In genomic region chr9:4020747-4021296, GRCh38 we compare ENCODE assay signal across 1 cellular context.
TF ChIP-seq lines count a peak whose summit lies in the region.

No MANE protein-coding gene starts in this region.

TF ChIP-seq in GM23338, 12 proteins besides CTCF, POLR2A, EP300 and RAD21 (continued from another document):
- TF ChIP-seq, protein P1, sequence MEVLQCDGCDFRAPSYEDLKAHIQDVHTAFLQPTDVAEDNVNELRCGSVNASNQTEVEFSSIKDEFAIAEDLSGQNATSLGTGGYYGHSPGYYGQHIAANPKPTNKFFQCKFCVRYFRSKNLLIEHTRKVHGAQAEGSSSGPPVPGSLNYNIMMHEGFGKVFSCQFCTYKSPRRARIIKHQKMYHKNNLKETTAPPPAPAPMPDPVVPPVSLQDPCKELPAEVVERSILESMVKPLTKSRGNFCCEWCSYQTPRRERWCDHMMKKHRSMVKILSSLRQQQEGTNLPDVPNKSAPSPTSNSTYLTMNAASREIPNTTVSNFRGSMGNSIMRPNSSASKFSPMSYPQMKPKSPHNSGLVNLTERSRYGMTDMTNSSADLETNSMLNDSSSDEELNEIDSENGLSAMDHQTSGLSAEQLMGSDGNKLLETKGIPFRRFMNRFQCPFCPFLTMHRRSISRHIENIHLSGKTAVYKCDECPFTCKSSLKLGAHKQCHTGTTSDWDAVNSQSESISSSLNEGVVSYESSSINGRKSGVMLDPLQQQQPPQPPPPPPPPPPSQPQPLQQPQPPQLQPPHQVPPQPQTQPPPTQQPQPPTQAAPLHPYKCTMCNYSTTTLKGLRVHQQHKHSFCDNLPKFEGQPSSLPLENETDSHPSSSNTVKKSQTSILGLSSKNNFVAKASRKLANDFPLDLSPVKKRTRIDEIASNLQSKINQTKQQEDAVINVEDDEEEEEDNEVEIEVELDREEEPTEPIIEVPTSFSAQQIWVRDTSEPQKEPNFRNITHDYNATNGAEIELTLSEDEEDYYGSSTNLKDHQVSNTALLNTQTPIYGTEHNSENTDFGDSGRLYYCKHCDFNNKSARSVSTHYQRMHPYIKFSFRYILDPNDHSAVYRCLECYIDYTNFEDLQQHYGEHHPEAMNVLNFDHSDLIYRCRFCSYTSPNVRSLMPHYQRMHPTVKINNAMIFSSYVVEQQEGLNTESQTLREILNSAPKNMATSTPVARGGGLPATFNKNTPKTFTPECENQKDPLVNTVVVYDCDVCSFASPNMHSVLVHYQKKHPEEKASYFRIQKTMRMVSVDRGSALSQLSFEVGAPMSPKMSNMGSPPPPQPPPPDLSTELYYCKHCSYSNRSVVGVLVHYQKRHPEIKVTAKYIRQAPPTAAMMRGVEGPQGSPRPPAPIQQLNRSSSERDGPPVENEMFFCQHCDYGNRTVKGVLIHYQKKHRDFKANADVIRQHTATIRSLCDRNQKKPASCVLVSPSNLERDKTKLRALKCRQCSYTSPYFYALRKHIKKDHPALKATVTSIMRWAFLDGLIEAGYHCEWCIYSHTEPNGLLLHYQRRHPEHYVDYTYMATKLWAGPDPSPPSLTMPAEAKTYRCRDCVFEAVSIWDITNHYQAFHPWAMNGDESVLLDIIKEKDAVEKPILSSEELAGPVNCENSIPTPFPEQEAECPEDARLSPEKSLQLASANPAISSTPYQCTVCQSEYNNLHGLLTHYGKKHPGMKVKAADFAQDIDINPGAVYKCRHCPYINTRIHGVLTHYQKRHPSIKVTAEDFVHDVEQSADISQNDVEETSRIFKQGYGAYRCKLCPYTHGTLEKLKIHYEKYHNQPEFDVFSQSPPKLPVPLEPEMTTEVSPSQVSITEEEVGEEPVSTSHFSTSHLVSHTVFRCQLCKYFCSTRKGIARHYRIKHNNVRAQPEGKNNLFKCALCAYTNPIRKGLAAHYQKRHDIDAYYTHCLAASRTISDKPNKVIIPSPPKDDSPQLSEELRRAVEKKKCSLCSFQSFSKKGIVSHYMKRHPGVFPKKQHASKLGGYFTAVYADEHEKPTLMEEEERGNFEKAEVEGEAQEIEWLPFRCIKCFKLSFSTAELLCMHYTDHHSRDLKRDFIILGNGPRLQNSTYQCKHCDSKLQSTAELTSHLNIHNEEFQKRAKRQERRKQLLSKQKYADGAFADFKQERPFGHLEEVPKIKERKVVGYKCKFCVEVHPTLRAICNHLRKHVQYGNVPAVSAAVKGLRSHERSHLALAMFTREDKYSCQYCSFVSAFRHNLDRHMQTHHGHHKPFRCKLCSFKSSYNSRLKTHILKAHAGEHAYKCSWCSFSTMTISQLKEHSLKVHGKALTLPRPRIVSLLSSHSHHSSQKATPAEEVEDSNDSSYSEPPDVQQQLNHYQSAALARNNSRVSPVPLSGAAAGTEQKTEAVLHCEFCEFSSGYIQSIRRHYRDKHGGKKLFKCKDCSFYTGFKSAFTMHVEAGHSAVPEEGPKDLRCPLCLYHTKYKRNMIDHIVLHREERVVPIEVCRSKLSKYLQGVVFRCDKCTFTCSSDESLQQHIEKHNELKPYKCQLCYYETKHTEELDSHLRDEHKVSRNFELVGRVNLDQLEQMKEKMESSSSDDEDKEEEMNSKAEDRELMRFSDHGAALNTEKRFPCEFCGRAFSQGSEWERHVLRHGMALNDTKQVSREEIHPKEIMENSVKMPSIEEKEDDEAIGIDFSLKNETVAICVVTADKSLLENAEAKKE (CRISPR knock-in tag; IDR thresholded peaks at IDR 0.05), result no peak
- no peak for TF ChIP-seq EZH2 (IDR thresholded peaks at IDR 0.05; ENCODE audit: low read depth, unreplicated experiment)
- TF ChIP-seq ZNF114 (CRISPR knock-in tag; IDR thresholded peaks at IDR 0.05), result no peak
- no peak for TF ChIP-seq JUNB (IDR thresholded peaks at IDR 0.05; ENCODE audit: unreplicated experiment)
- no peak for TF ChIP-seq STAT1 (IDR thresholded peaks at IDR 0.05; ENCODE audit: unreplicated experiment)
- no peak for TF ChIP-seq POLR2AphosphoS5 (IDR thresholded peaks at IDR 0.05; ENCODE audit: low read depth)
- no peak for TF ChIP-seq CREB1 (CRISPR knock-in tag; IDR thresholded peaks at IDR 0.05; ENCODE audit: low read depth)
- TF ChIP-seq REST (IDR thresholded peaks at IDR 0.05; ENCODE audit: unreplicated experiment), result no peak
- no peak for TF ChIP-seq ETS1 (IDR thresholded peaks at IDR 0.05)
